In genomic region chr6:75893058-75893775, GRCh38 we compare ENCODE assay signal across 8 cellular contexts.
DNase-seq lines count a peak whose midpoint lies in the region; ATAC-seq and TF ChIP-seq lines count a peak whose summit lies in the region.

No MANE protein-coding gene starts in this region.

- H2BK120ac ChIP-seq in mesendoderm (ENCODE audit: low read depth, low read length): no peak overlapping the region

- H3K9ac ChIP-seq in OCI-LY1 (ENCODE audit: low read length) (no peak overlapping the region), mesendoderm (ENCODE audit: low read length) (no peak overlapping the region)

- no peak overlapping the region for H3K4ac ChIP-seq in mesendoderm (ENCODE audit: low read depth, low read length)

- H3K4me2 ChIP-seq in OCI-LY1 (ENCODE audit: low read length) (no peak overlapping the region), mesendoderm (ENCODE audit: low read length) (no peak overlapping the region)

- no peaks in the 10 kb centered on the region for H3K9me2 ChIP-seq in OCI-LY1 (ENCODE audit: low read depth, low read length)

- no peaks in the 10 kb centered on the region for H3K79me1 ChIP-seq in mesendoderm (ENCODE audit: low read length)

- no peak overlapping the region for H2BK5ac ChIP-seq in mesendoderm (ENCODE audit: low read length)

- H3K4me1 ChIP-seq in OCI-LY1 (ENCODE audit: insufficient read depth, low read length, severe bottlenecking) (no peaks in the 10 kb centered on the region), mesendoderm (ENCODE audit: control insufficient read depth, low read depth, low read length) (no peaks in the 10 kb centered on the region)

- no peaks in the 10 kb centered on the region for H3K36me3 ChIP-seq in OCI-LY1 (ENCODE audit: insufficient read depth, low read length)
- no peaks in the 10 kb centered on the region for H3K36me3 ChIP-seq in mesendoderm (ENCODE audit: control insufficient read depth, insufficient read depth, low read length)

- WGBS in mesendoderm (ENCODE audit: extremely low coverage, insufficient coverage, low lambda C conversion rate): no CpG with 5 or more reads among the region's 5 CpGs

- H2BK15ac ChIP-seq in mesendoderm (replicated peaks; ENCODE audit: low read depth): no peak overlapping the region

- H4K8ac ChIP-seq in mesendoderm (ENCODE audit: low read depth, low read length): no peak overlapping the region

- no peak overlapping the region for H3K18ac ChIP-seq in mesendoderm (ENCODE audit: low read length)

- peak; percentile 72 for ATAC-seq in GM21528 (IDR thresholded peaks at IDR 0.05; ENCODE audit: low FRiP score, unreplicated experiment)

- DNase-seq in ELF-1 (ENCODE audit: low read depth, low spot score): peak; percentile 14
- peak; percentile 79 to 83 for DNase-seq in dermis microvascular lymphatic vessel endothelial cell (ENCODE audit: low read depth in 2 of 2)
- peak; percentile 76 for DNase-seq in mesendoderm
- DNase-seq in ecto neural progenitor cell (ENCODE audit: low spot score): no peak
- DNase-seq in COLO668 (lab: John Stamatoyannopoulos, UW; ENCODE audit: unreplicated experiment): no peak

- H2AK5ac ChIP-seq in mesendoderm (ENCODE audit: low read length): no peak overlapping the region

- no peak overlapping the region for H2AFZ ChIP-seq in OCI-LY1 (ENCODE audit: low read length)

- H3F3A ChIP-seq in OCI-LY1 (ENCODE audit: insufficient read depth, low read length): no peaks in the 10 kb centered on the region

- H3K23ac ChIP-seq in mesendoderm (ENCODE audit: low read length): no peak overlapping the region

- H3K27me3 ChIP-seq in OCI-LY1 (ENCODE audit: insufficient read depth, low read length) (no peaks in the 10 kb centered on the region), mesendoderm (ENCODE audit: insufficient read depth, low read length, poor library complexity) (no peaks in the 10 kb centered on the region)

- H3K9me3 ChIP-seq in OCI-LY1 (ENCODE audit: low read length): no peaks in the 10 kb centered on the region

- H3K27ac ChIP-seq in OCI-LY1 (ENCODE audit: low read depth, low read length, poor library complexity, severe bottlenecking): no peak overlapping the region
- H3K27ac ChIP-seq in mesendoderm (ENCODE audit: low read depth, low read length): no peak overlapping the region

- H3K79me2 ChIP-seq in OCI-LY1 (ENCODE audit: insufficient read depth, low read length): no peaks in the 10 kb centered on the region
- no peaks in the 10 kb centered on the region for H3K79me2 ChIP-seq in mesendoderm (ENCODE audit: control insufficient read depth, insufficient read depth, low read length)

- H3K56ac ChIP-seq in mesendoderm (ENCODE audit: low read length): no peak overlapping the region

- no peak overlapping the region for H4K5ac ChIP-seq in mesendoderm (ENCODE audit: low read length)

- peak; percentile 71 for TF ChIP-seq RAD21 in Ishikawa (IDR thresholded peaks at IDR 0.05; ENCODE audit: low read depth)

- no peaks in the 10 kb centered on the region for H4K20me1 ChIP-seq in OCI-LY1 (ENCODE audit: insufficient read depth, low read length)

- no peak overlapping the region for H3K4me3 ChIP-seq in OCI-LY1 (ENCODE audit: low read depth, low read length, poor library complexity, severe bottlenecking)
- no peak overlapping the region for H3K4me3 ChIP-seq in mesendoderm (ENCODE audit: low read length)

- TF ChIP-seq CTCF in OCI-LY1 (IDR thresholded peaks at IDR 0.05; ENCODE audit: low read length): peak; percentile 76

- no peak for TF ChIP-seq EP300 in Ishikawa (IDR thresholded peaks at IDR 0.05; ENCODE audit: borderline replicate concordance)

TF ChIP-seq in Ishikawa, 13 proteins besides CTCF, POLR2A, EP300 and RAD21:
- TF ChIP-seq USF1 (IDR thresholded peaks at IDR 0.05): no peak
- TF ChIP-seq, protein P1, sequence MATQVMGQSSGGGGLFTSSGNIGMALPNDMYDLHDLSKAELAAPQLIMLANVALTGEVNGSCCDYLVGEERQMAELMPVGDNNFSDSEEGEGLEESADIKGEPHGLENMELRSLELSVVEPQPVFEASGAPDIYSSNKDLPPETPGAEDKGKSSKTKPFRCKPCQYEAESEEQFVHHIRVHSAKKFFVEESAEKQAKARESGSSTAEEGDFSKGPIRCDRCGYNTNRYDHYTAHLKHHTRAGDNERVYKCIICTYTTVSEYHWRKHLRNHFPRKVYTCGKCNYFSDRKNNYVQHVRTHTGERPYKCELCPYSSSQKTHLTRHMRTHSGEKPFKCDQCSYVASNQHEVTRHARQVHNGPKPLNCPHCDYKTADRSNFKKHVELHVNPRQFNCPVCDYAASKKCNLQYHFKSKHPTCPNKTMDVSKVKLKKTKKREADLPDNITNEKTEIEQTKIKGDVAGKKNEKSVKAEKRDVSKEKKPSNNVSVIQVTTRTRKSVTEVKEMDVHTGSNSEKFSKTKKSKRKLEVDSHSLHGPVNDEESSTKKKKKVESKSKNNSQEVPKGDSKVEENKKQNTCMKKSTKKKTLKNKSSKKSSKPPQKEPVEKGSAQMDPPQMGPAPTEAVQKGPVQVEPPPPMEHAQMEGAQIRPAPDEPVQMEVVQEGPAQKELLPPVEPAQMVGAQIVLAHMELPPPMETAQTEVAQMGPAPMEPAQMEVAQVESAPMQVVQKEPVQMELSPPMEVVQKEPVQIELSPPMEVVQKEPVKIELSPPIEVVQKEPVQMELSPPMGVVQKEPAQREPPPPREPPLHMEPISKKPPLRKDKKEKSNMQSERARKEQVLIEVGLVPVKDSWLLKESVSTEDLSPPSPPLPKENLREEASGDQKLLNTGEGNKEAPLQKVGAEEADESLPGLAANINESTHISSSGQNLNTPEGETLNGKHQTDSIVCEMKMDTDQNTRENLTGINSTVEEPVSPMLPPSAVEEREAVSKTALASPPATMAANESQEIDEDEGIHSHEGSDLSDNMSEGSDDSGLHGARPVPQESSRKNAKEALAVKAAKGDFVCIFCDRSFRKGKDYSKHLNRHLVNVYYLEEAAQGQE (IDR thresholded peaks at IDR 0.05; ENCODE audit: low read depth): no peak
- TF ChIP-seq MAX (IDR thresholded peaks at IDR 0.05): no peak
- no peak for TF ChIP-seq TAF1 (IDR thresholded peaks at IDR 0.05; ENCODE audit: low read depth)
- TF ChIP-seq TCF12 (IDR thresholded peaks at IDR 0.05; ENCODE audit: low read depth): no peak
- no peak for TF ChIP-seq CEBPB (IDR thresholded peaks at IDR 0.05)
- TF ChIP-seq ZBTB7A (IDR thresholded peaks at IDR 0.05; ENCODE audit: low read depth): no peak
- TF ChIP-seq EGR1 (IDR thresholded peaks at IDR 0.05): no peak
- no peak for TF ChIP-seq NFIC (IDR thresholded peaks at IDR 0.05)
- no peak for TF ChIP-seq CREB1 (IDR thresholded peaks at IDR 0.05; ENCODE audit: low read depth)
- TF ChIP-seq TEAD4 (IDR thresholded peaks at IDR 0.05): no peak

Comparison
In these comparisons a context has a peak if more than half of its experiments do, and no peak if none do; other contexts are left out.
1. DNase-seq: peak in ELF-1 (single experiment), dermis microvascular lymphatic vessel endothelial cell (2 of 2) and mesendoderm (single experiment); none in ecto neural progenitor cell (single experiment) and COLO668 (single experiment).